1 cellular context compared by ENCODE assay signal in the genomic region with DNA sequence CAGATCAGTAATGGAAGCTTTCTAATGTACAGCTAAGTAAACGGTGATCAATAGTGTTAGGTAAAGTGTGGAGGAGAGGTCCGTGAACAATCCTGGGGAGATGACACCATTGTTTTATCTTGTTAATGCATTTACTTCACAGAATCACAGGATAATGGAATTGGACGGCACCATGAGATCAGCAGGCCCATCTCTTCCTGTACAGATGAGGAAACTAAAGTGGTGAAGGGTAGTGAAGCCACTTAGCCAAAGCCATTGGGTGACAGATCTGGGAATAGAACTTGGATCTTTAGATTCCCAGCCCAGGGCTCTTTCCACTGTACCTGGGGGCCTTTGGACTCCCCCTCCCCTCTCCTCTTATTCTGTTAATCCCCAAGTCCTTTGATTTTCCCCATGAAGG.
A peak's percentile ranks its signal among the peaks of the same experiment; 100 is the strongest.
TF ChIP-seq lines count a peak whose summit lies in the region.

No MANE protein-coding gene starts in this region.

TF ChIP-seq in K562, 482 proteins besides CTCF, POLR2A, EP300 and RAD21 (continued from another document and continues in another):
- TF ChIP-seq, protein P1, sequence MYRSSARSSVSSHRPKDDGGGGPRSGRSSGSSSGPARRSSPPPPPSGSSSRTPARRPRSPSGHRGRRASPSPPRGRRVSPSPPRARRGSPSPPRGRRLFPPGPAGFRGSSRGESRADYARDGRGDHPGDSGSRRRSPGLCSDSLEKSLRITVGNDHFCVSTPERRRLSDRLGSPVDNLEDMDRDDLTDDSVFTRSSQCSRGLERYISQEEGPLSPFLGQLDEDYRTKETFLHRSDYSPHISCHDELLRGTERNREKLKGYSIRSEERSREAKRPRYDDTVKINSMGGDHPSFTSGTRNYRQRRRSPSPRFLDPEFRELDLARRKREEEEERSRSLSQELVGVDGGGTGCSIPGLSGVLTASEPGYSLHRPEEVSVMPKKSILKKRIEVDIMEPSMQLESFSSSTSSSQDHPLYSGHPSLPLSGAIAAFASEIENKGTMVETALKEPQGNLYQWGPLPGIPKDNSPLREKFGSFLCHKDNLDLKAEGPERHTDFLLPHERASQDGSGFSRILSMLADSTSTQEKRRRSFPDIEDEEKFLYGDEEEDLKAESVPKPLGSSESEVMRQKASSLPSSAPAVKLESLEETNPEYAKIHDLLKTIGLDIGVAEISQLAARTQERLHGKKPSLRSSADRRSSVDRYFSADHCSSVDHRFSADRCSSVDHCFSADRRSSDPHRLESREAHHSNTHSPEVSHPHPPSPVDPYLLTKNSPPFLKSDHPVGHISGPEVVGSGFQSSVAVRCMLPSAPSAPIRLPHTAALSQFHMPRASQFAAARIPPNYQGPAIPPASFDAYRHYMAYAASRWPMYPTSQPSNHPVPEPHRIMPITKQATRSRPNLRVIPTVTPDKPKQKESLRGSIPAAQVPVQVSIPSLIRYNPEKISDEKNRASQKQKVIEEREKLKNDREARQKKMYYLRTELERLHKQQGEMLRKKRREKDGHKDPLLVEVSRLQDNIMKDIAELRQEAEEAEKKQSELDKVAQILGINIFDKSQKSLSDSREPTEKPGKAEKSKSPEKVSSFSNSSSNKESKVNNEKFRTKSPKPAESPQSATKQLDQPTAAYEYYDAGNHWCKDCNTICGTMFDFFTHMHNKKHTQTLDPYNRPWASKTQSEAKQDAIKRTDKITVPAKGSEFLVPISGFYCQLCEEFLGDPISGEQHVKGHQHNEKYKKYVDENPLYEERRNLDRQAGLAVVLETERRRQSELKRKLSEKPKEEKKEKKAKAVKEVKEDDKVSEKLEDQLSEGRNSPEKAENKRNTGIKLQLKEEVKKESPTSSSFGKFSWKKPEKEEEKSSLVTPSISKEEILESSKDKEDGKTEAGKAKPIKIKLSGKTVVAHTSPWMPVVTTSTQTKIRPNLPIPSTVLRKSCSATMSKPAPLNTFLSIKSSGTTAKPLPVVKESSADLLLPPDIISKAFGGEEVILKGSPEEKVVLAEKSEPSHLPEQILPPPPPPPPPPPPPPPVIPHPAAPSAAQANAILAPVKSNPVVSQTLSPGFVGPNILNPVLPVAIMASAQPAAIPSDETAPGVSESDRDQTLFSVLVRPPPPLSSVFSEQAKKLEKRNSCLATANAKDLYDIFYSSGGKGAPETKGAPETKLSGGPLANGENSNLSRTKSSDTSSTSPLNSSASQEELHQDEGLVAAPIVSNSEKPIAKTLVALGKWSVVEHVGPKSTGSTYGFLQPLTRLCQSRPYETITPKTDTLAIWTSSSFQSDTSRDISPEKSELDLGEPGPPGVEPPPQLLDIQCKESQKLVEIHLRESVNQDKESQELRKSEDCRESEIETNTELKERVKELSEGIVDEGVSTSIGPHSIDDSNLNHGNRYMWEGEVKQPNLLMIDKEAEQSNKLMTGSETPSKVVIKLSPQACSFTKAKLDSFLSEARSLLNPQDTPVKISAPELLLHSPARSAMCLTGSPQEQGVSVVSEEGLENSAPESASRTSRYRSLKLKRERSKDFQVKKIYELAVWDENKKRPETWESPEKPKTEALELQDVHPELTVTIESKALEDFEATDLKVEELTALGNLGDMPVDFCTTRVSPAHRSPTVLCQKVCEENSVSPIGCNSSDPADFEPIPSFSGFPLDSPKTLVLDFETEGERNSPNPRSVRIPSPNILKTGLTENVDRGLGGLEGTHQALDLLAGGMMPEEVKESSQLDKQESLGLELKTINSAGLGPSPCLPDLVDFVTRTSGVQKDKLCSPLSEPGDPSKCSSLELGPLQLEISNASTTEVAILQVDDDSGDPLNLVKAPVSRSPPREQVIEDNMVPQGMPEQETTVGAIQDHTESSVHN (IDR thresholded peaks at IDR 0.05; ENCODE audit: borderline replicate concordance in 1 of 2, low read depth in 1 of 2) = no peak
- TF ChIP-seq, protein P2, sequence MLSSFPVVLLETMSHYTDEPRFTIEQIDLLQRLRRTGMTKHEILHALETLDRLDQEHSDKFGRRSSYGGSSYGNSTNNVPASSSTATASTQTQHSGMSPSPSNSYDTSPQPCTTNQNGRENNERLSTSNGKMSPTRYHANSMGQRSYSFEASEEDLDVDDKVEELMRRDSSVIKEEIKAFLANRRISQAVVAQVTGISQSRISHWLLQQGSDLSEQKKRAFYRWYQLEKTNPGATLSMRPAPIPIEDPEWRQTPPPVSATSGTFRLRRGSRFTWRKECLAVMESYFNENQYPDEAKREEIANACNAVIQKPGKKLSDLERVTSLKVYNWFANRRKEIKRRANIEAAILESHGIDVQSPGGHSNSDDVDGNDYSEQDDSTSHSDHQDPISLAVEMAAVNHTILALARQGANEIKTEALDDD (IDR thresholded peaks at IDR 0.05) = no peak
- TF ChIP-seq, protein P3, sequence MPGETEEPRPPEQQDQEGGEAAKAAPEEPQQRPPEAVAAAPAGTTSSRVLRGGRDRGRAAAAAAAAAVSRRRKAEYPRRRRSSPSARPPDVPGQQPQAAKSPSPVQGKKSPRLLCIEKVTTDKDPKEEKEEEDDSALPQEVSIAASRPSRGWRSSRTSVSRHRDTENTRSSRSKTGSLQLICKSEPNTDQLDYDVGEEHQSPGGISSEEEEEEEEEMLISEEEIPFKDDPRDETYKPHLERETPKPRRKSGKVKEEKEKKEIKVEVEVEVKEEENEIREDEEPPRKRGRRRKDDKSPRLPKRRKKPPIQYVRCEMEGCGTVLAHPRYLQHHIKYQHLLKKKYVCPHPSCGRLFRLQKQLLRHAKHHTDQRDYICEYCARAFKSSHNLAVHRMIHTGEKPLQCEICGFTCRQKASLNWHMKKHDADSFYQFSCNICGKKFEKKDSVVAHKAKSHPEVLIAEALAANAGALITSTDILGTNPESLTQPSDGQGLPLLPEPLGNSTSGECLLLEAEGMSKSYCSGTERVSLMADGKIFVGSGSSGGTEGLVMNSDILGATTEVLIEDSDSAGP (CRISPR knock-in tag; IDR thresholded peaks at IDR 0.05) = no peak
- TF ChIP-seq CBX2 (IDR thresholded peaks at IDR 0.05; ENCODE audit: insufficient read depth, low read length, poor library complexity, severe bottlenecking) = no peak
- TF ChIP-seq POLR3G (IDR thresholded peaks at IDR 0.05; ENCODE audit: extremely low read depth, insufficient read length, insufficient replicate concordance) = no peak
- no peak for TF ChIP-seq SMC3 (conservative IDR thresholded peaks at IDR 0.05; ENCODE audit: insufficient read depth, low read depth, low read length)
- TF ChIP-seq, protein P4, sequence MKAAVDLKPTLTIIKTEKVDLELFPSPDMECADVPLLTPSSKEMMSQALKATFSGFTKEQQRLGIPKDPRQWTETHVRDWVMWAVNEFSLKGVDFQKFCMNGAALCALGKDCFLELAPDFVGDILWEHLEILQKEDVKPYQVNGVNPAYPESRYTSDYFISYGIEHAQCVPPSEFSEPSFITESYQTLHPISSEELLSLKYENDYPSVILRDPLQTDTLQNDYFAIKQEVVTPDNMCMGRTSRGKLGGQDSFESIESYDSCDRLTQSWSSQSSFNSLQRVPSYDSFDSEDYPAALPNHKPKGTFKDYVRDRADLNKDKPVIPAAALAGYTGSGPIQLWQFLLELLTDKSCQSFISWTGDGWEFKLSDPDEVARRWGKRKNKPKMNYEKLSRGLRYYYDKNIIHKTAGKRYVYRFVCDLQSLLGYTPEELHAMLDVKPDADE (conservative IDR thresholded peaks at IDR 0.05; ENCODE audit: control insufficient read depth, low read depth, low read length) = no peak
- 0 out of 2 replicates have a peak, but pooled peaks have one; percentile 36 for TF ChIP-seq SMAD4 (CRISPR knock-in tag; conservative IDR thresholded peaks at IDR 0.05)
- TF ChIP-seq BRD4 (IDR thresholded peaks at IDR 0.05) = no peak
- TF ChIP-seq HNRNPLL (IDR thresholded peaks at IDR 0.05; ENCODE audit: low read depth, low read length, poor library complexity, severe bottlenecking) = no peak
- no peak for TF ChIP-seq DPF2 (IDR thresholded peaks at IDR 0.05)
- TF ChIP-seq MIER1 (IDR thresholded peaks at IDR 0.05; ENCODE audit: low read depth) = no peak
- no peak for TF ChIP-seq ZNF445 (CRISPR knock-in tag; IDR thresholded peaks at IDR 0.05; ENCODE audit: low read depth)
- no peak for TF ChIP-seq HMG20A (CRISPR knock-in tag; conservative IDR thresholded peaks at IDR 0.05)
- TF ChIP-seq ELF4 (CRISPR knock-in tag; IDR thresholded peaks at IDR 0.05) = no peak
- TF ChIP-seq RBM39 (optimal IDR thresholded peaks at IDR 0.05; ENCODE audit: low read depth, low read length) = no peak
- TF ChIP-seq BACH1 (tag; IDR thresholded peaks at IDR 0.05) = 0 out of 2 replicates have a peak, but pooled peaks have one; percentile 24
- no peak for TF ChIP-seq PHB2 (IDR thresholded peaks at IDR 0.05; ENCODE audit: low read depth)
- TF ChIP-seq ARNT (IDR thresholded peaks at IDR 0.05) = no peak
- TF ChIP-seq, protein P5, sequence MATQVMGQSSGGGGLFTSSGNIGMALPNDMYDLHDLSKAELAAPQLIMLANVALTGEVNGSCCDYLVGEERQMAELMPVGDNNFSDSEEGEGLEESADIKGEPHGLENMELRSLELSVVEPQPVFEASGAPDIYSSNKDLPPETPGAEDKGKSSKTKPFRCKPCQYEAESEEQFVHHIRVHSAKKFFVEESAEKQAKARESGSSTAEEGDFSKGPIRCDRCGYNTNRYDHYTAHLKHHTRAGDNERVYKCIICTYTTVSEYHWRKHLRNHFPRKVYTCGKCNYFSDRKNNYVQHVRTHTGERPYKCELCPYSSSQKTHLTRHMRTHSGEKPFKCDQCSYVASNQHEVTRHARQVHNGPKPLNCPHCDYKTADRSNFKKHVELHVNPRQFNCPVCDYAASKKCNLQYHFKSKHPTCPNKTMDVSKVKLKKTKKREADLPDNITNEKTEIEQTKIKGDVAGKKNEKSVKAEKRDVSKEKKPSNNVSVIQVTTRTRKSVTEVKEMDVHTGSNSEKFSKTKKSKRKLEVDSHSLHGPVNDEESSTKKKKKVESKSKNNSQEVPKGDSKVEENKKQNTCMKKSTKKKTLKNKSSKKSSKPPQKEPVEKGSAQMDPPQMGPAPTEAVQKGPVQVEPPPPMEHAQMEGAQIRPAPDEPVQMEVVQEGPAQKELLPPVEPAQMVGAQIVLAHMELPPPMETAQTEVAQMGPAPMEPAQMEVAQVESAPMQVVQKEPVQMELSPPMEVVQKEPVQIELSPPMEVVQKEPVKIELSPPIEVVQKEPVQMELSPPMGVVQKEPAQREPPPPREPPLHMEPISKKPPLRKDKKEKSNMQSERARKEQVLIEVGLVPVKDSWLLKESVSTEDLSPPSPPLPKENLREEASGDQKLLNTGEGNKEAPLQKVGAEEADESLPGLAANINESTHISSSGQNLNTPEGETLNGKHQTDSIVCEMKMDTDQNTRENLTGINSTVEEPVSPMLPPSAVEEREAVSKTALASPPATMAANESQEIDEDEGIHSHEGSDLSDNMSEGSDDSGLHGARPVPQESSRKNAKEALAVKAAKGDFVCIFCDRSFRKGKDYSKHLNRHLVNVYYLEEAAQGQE (CRISPR knock-in tag; IDR thresholded peaks at IDR 0.05; ENCODE audit: low read depth) = 0 out of 2 replicates have a peak, but pooled peaks have one; percentile 31
- TF ChIP-seq ARID1B (IDR thresholded peaks at IDR 0.05) = no peak
- TF ChIP-seq, protein P6, sequence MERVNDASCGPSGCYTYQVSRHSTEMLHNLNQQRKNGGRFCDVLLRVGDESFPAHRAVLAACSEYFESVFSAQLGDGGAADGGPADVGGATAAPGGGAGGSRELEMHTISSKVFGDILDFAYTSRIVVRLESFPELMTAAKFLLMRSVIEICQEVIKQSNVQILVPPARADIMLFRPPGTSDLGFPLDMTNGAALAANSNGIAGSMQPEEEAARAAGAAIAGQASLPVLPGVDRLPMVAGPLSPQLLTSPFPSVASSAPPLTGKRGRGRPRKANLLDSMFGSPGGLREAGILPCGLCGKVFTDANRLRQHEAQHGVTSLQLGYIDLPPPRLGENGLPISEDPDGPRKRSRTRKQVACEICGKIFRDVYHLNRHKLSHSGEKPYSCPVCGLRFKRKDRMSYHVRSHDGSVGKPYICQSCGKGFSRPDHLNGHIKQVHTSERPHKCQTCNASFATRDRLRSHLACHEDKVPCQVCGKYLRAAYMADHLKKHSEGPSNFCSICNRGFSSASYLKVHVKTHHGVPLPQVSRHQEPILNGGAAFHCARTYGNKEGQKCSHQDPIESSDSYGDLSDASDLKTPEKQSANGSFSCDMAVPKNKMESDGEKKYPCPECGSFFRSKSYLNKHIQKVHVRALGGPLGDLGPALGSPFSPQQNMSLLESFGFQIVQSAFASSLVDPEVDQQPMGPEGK (CRISPR knock-in tag; IDR thresholded peaks at IDR 0.05; ENCODE audit: borderline replicate concordance) = no peak
- no peak for TF ChIP-seq SAFB2 (IDR thresholded peaks at IDR 0.05; ENCODE audit: borderline replicate concordance, low read depth, low read length, severe bottlenecking)
- 0 out of 2 replicates have a peak, but pooled peaks have one; percentile 41 for TF ChIP-seq ZNF583 (CRISPR knock-in tag; IDR thresholded peaks at IDR 0.05)
- TF ChIP-seq ZFX (CRISPR knock-in tag; IDR thresholded peaks at IDR 0.05) = 0 out of 2 replicates have a peak, but pooled peaks have one; percentile 19
- TF ChIP-seq, protein P7, sequence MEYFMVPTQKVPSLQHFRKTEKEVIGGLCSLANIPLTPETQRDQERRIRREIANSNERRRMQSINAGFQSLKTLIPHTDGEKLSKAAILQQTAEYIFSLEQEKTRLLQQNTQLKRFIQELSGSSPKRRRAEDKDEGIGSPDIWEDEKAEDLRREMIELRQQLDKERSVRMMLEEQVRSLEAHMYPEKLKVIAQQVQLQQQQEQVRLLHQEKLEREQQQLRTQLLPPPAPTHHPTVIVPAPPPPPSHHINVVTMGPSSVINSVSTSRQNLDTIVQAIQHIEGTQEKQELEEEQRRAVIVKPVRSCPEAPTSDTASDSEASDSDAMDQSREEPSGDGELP (CRISPR knock-in tag; IDR thresholded peaks at IDR 0.05; ENCODE audit: borderline replicate concordance) = no peak
- no peak for TF ChIP-seq MED1 (CRISPR knock-in tag; IDR thresholded peaks at IDR 0.05; ENCODE audit: borderline replicate concordance)
- TF ChIP-seq HIVEP1 (CRISPR knock-in tag; IDR thresholded peaks at IDR 0.05) = 0 out of 2 replicates have a peak, but pooled peaks have one; percentile 41
- TF ChIP-seq PCBP1 (IDR thresholded peaks at IDR 0.05; ENCODE audit: low read depth, low read length, poor library complexity, severe bottlenecking) = no peak
- TF ChIP-seq, protein P8, sequence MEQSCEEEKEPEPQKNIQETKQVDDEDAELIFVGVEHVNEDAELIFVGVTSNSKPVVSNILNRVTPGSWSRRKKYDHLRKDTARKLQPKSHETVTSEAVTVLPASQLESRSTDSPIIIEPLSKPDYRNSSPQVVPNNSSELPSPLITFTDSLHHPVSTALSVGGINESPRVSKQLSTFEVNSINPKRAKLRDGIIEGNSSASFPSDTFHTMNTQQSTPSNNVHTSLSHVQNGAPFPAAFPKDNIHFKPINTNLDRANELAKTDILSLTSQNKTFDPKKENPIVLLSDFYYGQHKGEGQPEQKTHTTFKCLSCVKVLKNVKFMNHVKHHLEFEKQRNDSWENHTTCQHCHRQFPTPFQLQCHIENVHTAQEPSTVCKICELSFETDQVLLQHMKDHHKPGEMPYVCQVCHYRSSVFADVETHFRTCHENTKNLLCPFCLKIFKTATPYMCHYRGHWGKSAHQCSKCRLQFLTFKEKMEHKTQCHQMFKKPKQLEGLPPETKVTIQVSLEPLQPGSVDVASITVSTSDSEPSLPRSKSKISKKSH (CRISPR knock-in tag; IDR thresholded peaks at IDR 0.05) = no peak
- TF ChIP-seq ZNF12 (CRISPR knock-in tag; IDR thresholded peaks at IDR 0.05) = no peak
